9 cellular contexts compared by ENCODE assay signal in genomic region chr5:116137544-116138378, GRCh38. TPM values are rescaled to one million over a fixed set of nuclear protein-coding genes. Genes with fewer than 3 reads are reported as not detected.
A peak's percentile ranks its signal among the peaks of the same experiment; 100 is the strongest.
DNase-seq lines count a peak whose midpoint lies in the region; ATAC-seq, FAIRE-seq and TF ChIP-seq lines count a peak whose summit lies in the region.
"Had no signal": no experiment of that assay in that cellular context is flagged by ENCODE, and none has a peak within 500 bp of the region (broad histone marks: within the 10 kb centered on the region; RNA-seq: fewer than 3 reads in every experiment).

No MANE protein-coding gene starts in this region.

- TF ChIP-seq CTCF in HepG2 (CRISPR knock-in tag; IDR thresholded peaks at IDR 0.05): peak; percentile 73

- POLR2A ChIA-PET in HepG2 (lab: Yijun Ruan, JAX): no interaction called here

- no peaks in the 10 kb centered on the region for H3K27me3 Mint-ChIP-seq in activated naive CD8-positive, alpha-beta T cell treated with anti-CD3 and anti-CD28 coated beads for 36 hours

- 20% methylated on average over 4 of the region's 4 CpGs for WGBS in HepG2 (ENCODE audit: low lambda C conversion rate)

- no peak overlapping the region for H2AFZ ChIP-seq in HepG2 (ENCODE audit: low read length)

- peaks cover 19% of the 10 kb centered on the region for H3K4me1 Mint-ChIP-seq in activated naive CD8-positive, alpha-beta T cell treated with anti-CD3 and anti-CD28 coated beads for 36 hours

- no peak for TF ChIP-seq POLR2A in HepG2 (IDR thresholded peaks at IDR 0.05; ENCODE audit: insufficient read depth in 1 of 2, low read depth in 2 of 2, low read length in 2 of 2)

- 0 out of 2 replicates have a peak, but pooled peaks have one; percentile 51 for TF ChIP-seq RAD21 in HepG2 (CRISPR knock-in tag; IDR thresholded peaks at IDR 0.05)

- peak; percentile 63 for FAIRE-seq in HepG2 (lab: Jason Lieb, UNC)

- no peak overlapping the region for H3K4me2 ChIP-seq in HepG2 (ENCODE audit: low read depth, low read length)

- CTCF ChIA-PET in HepG2 (lab: Yijun Ruan, JAX; ENCODE audit: low intra/inter-chr PET ratio, low total read pairs): interaction anchor here (1.6 to 1.7 kb wide), 2 partner anchors 152 to 810 kb away, joined by 3 to 10 read pairs; no protein-coding TSS in a partner anchor

- no peak overlapping the region for H3K4me3 Mint-ChIP-seq in activated naive CD8-positive, alpha-beta T cell treated with anti-CD3 and anti-CD28 coated beads for 36 hours

- H3K27me3 ChIP-seq in HepG2 (ENCODE audit: control insufficient read depth in 1 of 2, insufficient read depth in 2 of 2, low read length in 2 of 2): no peaks in the 10 kb centered on the region

- no peaks in the 10 kb centered on the region; the same call in 1 of the 2 replicates for H4K20me1 ChIP-seq in HepG2 (ENCODE audit: insufficient read depth, low read length)

- peak; percentile 11 to 49 for DNase-seq in NOMO-1 (lab: John Stamatoyannopoulos, UW; ENCODE audit: unreplicated experiment in 2 of 2)
- no peak for DNase-seq in NOMO-1 treated with dmso at 0.1 percent for 144 hours (lab: John Stamatoyannopoulos, UW; ENCODE audit: unreplicated experiment)
- DNase-seq in NCI-H82 (lab: John Stamatoyannopoulos, UW): peak; percentile 67
- DNase-seq in central memory CD4-positive, alpha-beta T cell: peak; percentile 32
- peak; percentile 46 for DNase-seq in HepG2 (ENCODE audit: low spot score)
- no peak for DNase-seq in activated naive CD8-positive, alpha-beta T cell treated with anti-CD3 and anti-CD28 coated beads for 36 hours
- DNase-seq in activated CD4-positive, alpha-beta T cell treated with anti-CD3 and anti-CD28 coated beads for 1 hour: no peak

- BruUV-seq in HepG2 (replicated peaks; lab: Mats Ljungman, UMichigan): no TSS peak

- in situ Hi-C loops in HepG2 (cut with HindIII; ENCODE audit: extremely low pct_ligation_motif_present, low pct_unique_long_range_greater_than_20kb): loop anchor here (25.0 kb wide), 1 partner anchor 800 kb away; no protein-coding TSS in a partner anchor

- H3K9ac ChIP-seq in HepG2 (ENCODE audit: insufficient read depth, low read depth, low read length): no peak overlapping the region

- H3K27ac ChIP-seq in HepG2 (ENCODE audit: extremely low read length, insufficient read depth, low read length): no peak overlapping the region

- no peak for TF ChIP-seq EP300 in HepG2 (IDR thresholded peaks at IDR 0.05; ENCODE audit: low read depth in 2 of 2, low read length in 2 of 2)
- no peak for TF ChIP-seq EP300 in HepG2 (CRISPR knock-in tag; IDR thresholded peaks at IDR 0.05; ENCODE audit: borderline replicate concordance)

- no peaks in the 10 kb centered on the region for H3K9me3 Mint-ChIP-seq in activated naive CD8-positive, alpha-beta T cell treated with anti-CD3 and anti-CD28 coated beads for 36 hours
- H3K9me3 Mint-ChIP-seq: activated naive CD4-positive, alpha-beta T cell treated with anti-CD3 and anti-CD28 coated beads, Interleukin-2, amount 50 U/mL, for 72 hours had no signal

- no peak overlapping the region for H3K4me3 ChIP-seq in HepG2 (replicated peaks in 1 of 3; ENCODE audit: insufficient read depth in 1 of 3, low read depth in 2 of 3, low read length in 3 of 3)

- no peaks in the 10 kb centered on the region for H3K9me3 ChIP-seq in HepG2 (ENCODE audit: low read length)

- intact Hi-C loops in HepG2 (cut with micrococcal nuclease; ENCODE audit: unreplicated experiment): loop anchor here (1.0 to 10.0 kb wide), 5 partner anchors 152 to 811 kb away; partner anchors contain the start of gene SEMA6A

- H3K27ac Mint-ChIP-seq in activated naive CD8-positive, alpha-beta T cell treated with anti-CD3 and anti-CD28 coated beads for 36 hours: no peak overlapping the region
- H3K27ac Mint-ChIP-seq: activated naive CD4-positive, alpha-beta T cell treated with anti-CD3 and anti-CD28 coated beads, Interleukin-2, amount 50 U/mL, for 72 hours had no signal

- peak; percentile 46 for ATAC-seq in HG03354 (IDR thresholded peaks at IDR 0.05; ENCODE audit: poor library complexity, severe bottlenecking, unreplicated experiment)
- ATAC-seq in HepG2: peak; percentile 56; the same call in 2 of the 3 replicates
- ATAC-seq: activated naive CD4-positive, alpha-beta T cell treated with anti-CD3 and anti-CD28 coated beads, Interleukin-2, amount 50 U/mL, for 72 hours had no signal

- H3K79me2 ChIP-seq in HepG2 (ENCODE audit: insufficient read depth, low read length): no peaks in the 10 kb centered on the region

- H3K36me3 Mint-ChIP-seq in activated naive CD8-positive, alpha-beta T cell treated with anti-CD3 and anti-CD28 coated beads for 36 hours: peaks cover 5% of the 10 kb centered on the region
- H3K36me3 Mint-ChIP-seq: activated naive CD4-positive, alpha-beta T cell treated with anti-CD3 and anti-CD28 coated beads, Interleukin-2, amount 50 U/mL, for 72 hours had no signal

- no peaks in the 10 kb centered on the region; a peak in 2 of 5 replicates for H3K36me3 ChIP-seq in HepG2 (replicated peaks in 1 of 2; ENCODE audit: control insufficient read depth in 1 of 2, insufficient read depth in 2 of 2, low read length in 2 of 2)

- no peaks in the 10 kb centered on the region for H3K4me1 ChIP-seq in HepG2 (ENCODE audit: insufficient read depth, low read length)

TF ChIP-seq in HepG2, 621 proteins besides CTCF, POLR2A, EP300 and RAD21:
- TF ChIP-seq SMC3 (IDR thresholded peaks at IDR 0.05; ENCODE audit: low read length) (peak; percentile 59), MIER3 (CRISPR knock-in tag; IDR thresholded peaks at IDR 0.05; ENCODE audit: borderline replicate concordance) (no peak), STAG1 (CRISPR knock-in tag; IDR thresholded peaks at IDR 0.05) (peak; percentile 83), ZFP41 (CRISPR knock-in tag; IDR thresholded peaks at IDR 0.05; ENCODE audit: borderline replicate concordance) (no peak)
TF ChIP-seq in HepG2: peak in this region for 2.

RNA-seq across cellular contexts. Expression of gene COMMD10, which starts 52.9 kb away (rescaled TPM):
- 39.3 and 45.9 TPM in 2 replicates for total RNA-seq in HepG2 (2016; rRNA removed; fragmentation: Illumina TruSeq; extraction: Trizol)
- 12.7 and 14.8 TPM in 2 replicates for total RNA-seq in HepG2 (2016; cell fraction: cytosol; rRNA removed; fragmentation: Illumina TruSeq; extraction: Trizol; ENCODE audit: low read depth)
- total RNA-seq in HepG2 (2016; cell fraction: insoluble cytoplasmic fraction; rRNA removed; fragmentation: Illumina TruSeq; extraction: Trizol): 36.8 and 51.4 TPM in 2 replicates
- total RNA-seq in HepG2 (2016; cell fraction: membrane; rRNA removed; fragmentation: Illumina TruSeq; extraction: Trizol): 10.3 and 11.3 TPM in 2 replicates
- total RNA-seq in HepG2 (2016; cell fraction: nucleus; rRNA removed; fragmentation: Illumina TruSeq; extraction: Trizol): 49.1 and 53.3 TPM in 2 replicates
- polyA plus RNA-seq in HepG2 (2011; rRNA removed): 11.8 and 16.9 TPM in 2 replicates
- 6.1 and 10.1 TPM in 2 replicates for polyA plus RNA-seq in HepG2 (2011; cell fraction: cytosol; rRNA removed)
- polyA plus RNA-seq in HepG2 (2011; cell fraction: nucleus; rRNA removed): 12.2 and 13.1 TPM in 2 replicates
- polyA plus RNA-seq in HepG2 (2012): 15.3 and 17.3 TPM in 2 replicates
- 3.1 and 3.4 TPM in 2 replicates for polyA plus RNA-seq in HepG2 (2016; cell fraction: cytosol; fragmentation: Illumina TruSeq; extraction: Trizol; ENCODE audit: low read depth)
- polyA plus RNA-seq in HepG2 (2016; cell fraction: insoluble cytoplasmic fraction; fragmentation: Illumina TruSeq; extraction: Trizol; ENCODE audit: low read depth): 42.0 and 46.1 TPM in 2 replicates
- polyA plus RNA-seq in HepG2 (2016; cell fraction: membrane; fragmentation: Illumina TruSeq; extraction: Trizol; ENCODE audit: low read depth): 6.0 and 6.7 TPM in 2 replicates
- 26.7 and 29.7 TPM in 2 replicates for polyA plus RNA-seq in HepG2 (2016; cell fraction: nucleus; fragmentation: Illumina TruSeq; extraction: Trizol; ENCODE audit: insufficient read depth, low read depth)
- 5.3 and 6.5 TPM in 2 replicates for polyA minus RNA-seq in HepG2 (2011; rRNA and poly(A)+ RNA removed; ENCODE audit: low replicate concordance)
- 9.5 and 10.4 TPM in 2 replicates for polyA minus RNA-seq in HepG2 (2011; cell fraction: cytosol; rRNA and poly(A)+ RNA removed)
- polyA minus RNA-seq in HepG2 (2011; cell fraction: nucleus; rRNA and poly(A)+ RNA removed): 73.5 and 78.9 TPM in 2 replicates
- total RNA-seq in activated naive CD8-positive, alpha-beta T cell treated with anti-CD3 and anti-CD28 coated beads for 36 hours: 10 to 100 TPM; 12.7 to 13.6 TPM

Comparison
In these comparisons a context has a peak if more than half of its experiments do, and no peak if none do; other contexts are left out.
1. DNase-seq: peak in NOMO-1 (2 of 2), NCI-H82 (single experiment), central memory CD4-positive, alpha-beta T cell (single experiment) and HepG2 (single experiment); none in NOMO-1 treated with dmso at 0.1 percent for 144 hours (single experiment), activated naive CD8-positive, alpha-beta T cell treated with anti-CD3 and anti-CD28 coated beads for 36 hours (single experiment) and activated CD4-positive, alpha-beta T cell treated with anti-CD3 and anti-CD28 coated beads for 1 hour (single experiment).